ENCODE assay signal across 13 cellular contexts in the genomic region with DNA sequence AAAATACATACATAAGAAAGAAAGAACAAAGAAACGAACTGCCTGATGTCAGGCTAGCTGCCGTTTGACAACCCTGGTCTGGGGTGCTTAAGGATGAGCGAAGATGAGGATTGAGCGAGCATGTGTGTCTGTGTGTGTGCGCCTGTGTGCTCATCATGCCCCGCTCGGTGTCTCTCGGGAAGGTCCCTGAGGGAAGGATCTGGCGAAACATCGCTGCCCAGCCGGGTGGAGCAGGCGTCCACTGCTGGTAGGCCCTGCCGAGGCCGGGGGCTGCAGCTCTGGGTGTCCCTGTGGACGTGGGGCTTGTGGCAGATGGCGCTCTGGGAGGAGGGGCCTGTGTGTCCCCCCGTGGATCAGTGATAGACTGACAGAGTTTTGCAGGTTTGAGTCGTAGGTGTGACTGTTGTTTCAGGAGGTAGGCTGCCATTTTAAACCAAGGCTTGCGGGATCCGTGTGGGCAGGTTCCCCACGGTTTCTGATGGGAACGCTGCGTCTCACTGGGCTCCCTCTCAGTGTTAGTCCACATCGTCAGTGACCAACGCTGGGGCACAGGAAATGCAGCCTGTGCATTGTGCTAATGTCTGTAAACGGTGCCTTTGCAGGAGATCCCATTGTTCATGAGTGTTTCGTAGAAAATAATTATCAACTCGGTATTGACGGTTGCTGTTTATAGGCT. TPM values are rescaled to one million over a fixed set of nuclear protein-coding genes. Genes with fewer than 3 reads are reported as not detected.
DNase-seq lines count a peak whose midpoint lies in the region; ATAC-seq, FAIRE-seq and TF ChIP-seq lines count a peak whose summit lies in the region.
"Had no signal": no experiment of that assay in that cellular context is flagged by ENCODE, and none has a peak within 500 bp of the region (broad histone marks: within the 10 kb centered on the region; RNA-seq: fewer than 3 reads in every experiment).

No MANE protein-coding gene starts in this region.

- H3K79me2 ChIP-seq in K562 (ENCODE audit: control insufficient read depth, insufficient read depth, low read length) = peaks cover 94% of the 10 kb centered on the region

- DNase-seq in NCI-H2171 treated with DMSO at 0.1 percent for 48 hours (lab: John Stamatoyannopoulos, UW) (peak; percentile 41), NCI-H2171 (lab: John Stamatoyannopoulos, UW) (no peak), K562 (ENCODE audit: extremely low read depth in 1 of 4, low spot score in 3 of 4) (no peak), lower lobe of right lung (no peak), thoracic aorta (ENCODE audit: low spot score) (no peak), NCI-H345 (lab: John Stamatoyannopoulos, UW) (no peak), SIG-M5 treated with dmso at 0.1 percent for 504 hours (lab: John Stamatoyannopoulos, UW; ENCODE audit: unreplicated experiment) (no peak)
- no peak for DNase-seq in effector CD8-positive, alpha-beta T cell (lab: John Stamatoyannopoulos, UW)
- DNase-seq: amygdala, naive B cell, NCI-H146, T1000 had no signal

- H3K9ac ChIP-seq in K562 (ENCODE audit: insufficient read depth in 1 of 2, low read depth in 2 of 2, low read length in 2 of 2) = peak overlapping the region in 1 of 2 experiments; percentile 51; a peak in 1 of 4 replicates

- no peak for TF ChIP-seq POLR2A in K562 (conservative IDR thresholded peaks at IDR 0.05)

- TF ChIP-seq CTCF in K562 (IDR thresholded peaks at IDR 0.05 in 2 of 3, conservative IDR thresholded peaks at IDR 0.05 in 1 of 3; ENCODE audit: insufficient read depth in 2 of 3, low read depth in 1 of 3, low read length in 3 of 3) (no peak), lower lobe of right lung (IDR thresholded peaks at IDR 0.05) (no peak), thoracic aorta (IDR thresholded peaks at IDR 0.05) (no peak)

- no TSS peak for BruUV-seq in K562 (replicated peaks; lab: Mats Ljungman, UMichigan)

- ATAC-seq in K562 = no peak
- no peak for ATAC-seq in lower lobe of right lung
- ATAC-seq in thoracic aorta (ENCODE audit: insufficient number of reproducible peaks, low FRiP score, low read depth) = no peak

- H3K9me3 ChIP-seq in K562 (replicated peaks; ENCODE audit: control insufficient read depth, insufficient read depth, low read depth, low read length) (no peaks in the 10 kb centered on the region), lower lobe of right lung (no peaks in the 10 kb centered on the region), thoracic aorta (no peaks in the 10 kb centered on the region)

- H4K20me1 ChIP-seq in K562 (replicated peaks; ENCODE audit: control insufficient read depth, insufficient read depth, low read length) = peaks cover 31% of the 10 kb centered on the region; the same call in 1 of the 2 replicates

- TF ChIP-seq RAD21 in K562 (CRISPR knock-in tag; conservative IDR thresholded peaks at IDR 0.05 in 1 of 2, IDR thresholded peaks at IDR 0.05 in 1 of 2) = no peak

- H3K27me3 ChIP-seq in K562 (ENCODE audit: control insufficient read depth in 2 of 2, insufficient read depth in 2 of 2, low read length in 2 of 2) = no peaks in the 10 kb centered on the region
- no peaks in the 10 kb centered on the region for H3K27me3 ChIP-seq in lower lobe of right lung (ENCODE audit: low read depth)
- no peaks in the 10 kb centered on the region for H3K27me3 ChIP-seq in thoracic aorta (replicated peaks; ENCODE audit: insufficient read depth)

- H3K4me3 ChIP-seq in K562 (no peak overlapping the region), lower lobe of right lung (no peak overlapping the region), thoracic aorta (no peak overlapping the region)

- H3K9me1 ChIP-seq in K562 (ENCODE audit: control insufficient read depth, insufficient read depth, low read length) = no peaks in the 10 kb centered on the region

- POLR2A ChIA-PET in K562 (lab: Yijun Ruan, JAX) = interaction anchor here (1.2 to 1.8 kb wide), 2 partner anchors 9 kb away, joined by 5 to 7 read pairs; no protein-coding TSS in a partner anchor

- no peak overlapping the region for H2AFZ ChIP-seq in K562 (ENCODE audit: low read depth, low read length)

- H3K27ac ChIP-seq in K562 (ENCODE audit: extremely low read depth, low read depth, low read length) (no peak overlapping the region), lower lobe of right lung (peak overlapping the region; percentile 55), thoracic aorta (peak overlapping the region; percentile 14 to 73)

- H3K4me2 ChIP-seq in K562 (ENCODE audit: insufficient read depth, low read length) = no peak overlapping the region

- in situ Hi-C loops in K562 (cut with MboI) = no loop called here

- WGBS in K562 (ENCODE audit: insufficient coverage, low coverage, missing lambda C conversion rate) = 92% methylated on average over 25 of the region's 29 CpGs

- CTCF ChIA-PET in K562 (lab: Yijun Ruan, JAX; ENCODE audit: low intra/inter-chr PET ratio) = no interaction called here

- FAIRE-seq in K562 (lab: Jason Lieb, UNC) = no peak
- FAIRE-seq: A204.1 had no signal

- intact Hi-C loops in K562 (cut with micrococcal nuclease) (no loop called here), lower lobe of right lung (cut with DNase I) (no loop called here)

- no peak for TF ChIP-seq EP300 in K562 (IDR thresholded peaks at IDR 0.05; ENCODE audit: low read length)

- H3K4me1 ChIP-seq in K562 (replicated peaks in 1 of 2; ENCODE audit: control insufficient read depth in 2 of 2, insufficient read depth in 2 of 2, low read length in 2 of 2) (peaks cover 12 to 31% of the 10 kb centered on the region in 2 experiments; a peak in 4 of 5 replicates), lower lobe of right lung (peaks cover 75% of the 10 kb centered on the region), thoracic aorta (ENCODE audit: control insufficient read depth in 1 of 2, low read depth in 2 of 2) (peaks cover 62 to 86% of the 10 kb centered on the region in 2 donors)

- H3K36me3 ChIP-seq in K562 (ENCODE audit: control insufficient read depth, insufficient read depth, low read length) (peaks cover 31% of the 10 kb centered on the region; the same call in 2 of the 3 replicates), lower lobe of right lung (no peaks in the 10 kb centered on the region), thoracic aorta (no peaks in the 10 kb centered on the region)

TF ChIP-seq in K562, 482 proteins besides CTCF, POLR2A, EP300 and RAD21:
- no peak for TF ChIP-seq SP1 (CRISPR knock-in tag; IDR thresholded peaks at IDR 0.05)
- TF ChIP-seq ZNF57 (CRISPR knock-in tag; IDR thresholded peaks at IDR 0.05) = no peak
- 0 out of 2 replicates have a peak, but pooled peaks have one; percentile 27 for TF ChIP-seq POLR2G (IDR thresholded peaks at IDR 0.05; ENCODE audit: low read depth, low read length)
- 0 out of 2 replicates have a peak, but pooled peaks have one; percentile 24 for TF ChIP-seq RBFOX2 (IDR thresholded peaks at IDR 0.05; ENCODE audit: low read depth, low read length)

RNA-seq across cellular contexts. Expression of gene SUN1, which starts 5.9 kb away (rescaled TPM):
- total RNA-seq in K562 (2011; cell fraction: chromatin; rRNA removed; ENCODE audit: low replicate concordance) = 527 and 872 TPM in 2 replicates
- total RNA-seq in K562 (2011; cell fraction: nucleolus; rRNA removed) = 542 and 585 TPM in 2 replicates
- total RNA-seq in K562 (2011; cell fraction: nucleoplasm; rRNA removed) = 348 and 489 TPM in 2 replicates
- total RNA-seq in K562 (2014; rRNA removed) (80.5 and 86.7 TPM in 2 replicates), K562 (2014; rRNA removed; fragmentation: Illumina TruSeq; extraction: Trizol) (38.9 and 42.3 TPM in 2 replicates), K562 (2015; rRNA removed; fragmentation: Illumina TruSeq; extraction: Trizol) (49.2 and 53.5 TPM in 2 replicates), K562 (2021) (81.9 and 101 TPM in 2 replicates), lower lobe of right lung (111 TPM), thoracic aorta (100 to 1,000 TPM; 205 to 319 TPM)
- polyA plus RNA-seq in K562 (2011; rRNA removed) (132 and 143 TPM in 2 replicates), K562 (2014; fragmentation: Illumina TruSeq; extraction: Trizol) (62.3 and 88.2 TPM in 2 replicates), K562 (2014; fragmentation: Nextera tagmentation; extraction: Ambion mirVana) (10 to 100 TPM; 36.8 TPM), K562 (2014; rRNA removed) (105 and 119 TPM in 2 replicates)
- 249 and 254 TPM in 2 replicates for polyA plus RNA-seq in K562 (2011; cell fraction: cytosol; rRNA removed)
- 889 and 1,080 TPM in 2 replicates for polyA plus RNA-seq in K562 (2011; cell fraction: nucleus; rRNA removed)
- 107 and 112 TPM in 2 replicates for polyA plus RNA-seq in K562 (2012)
- polyA minus RNA-seq in K562 (2011; rRNA and poly(A)+ RNA removed) = 72.4 and 98.1 TPM in 2 replicates
- polyA minus RNA-seq in K562 (2011; cell fraction: cytosol; rRNA and poly(A)+ RNA removed) = 47.4 and 59.7 TPM in 2 replicates
- 245 and 267 TPM in 2 replicates for polyA minus RNA-seq in K562 (2011; cell fraction: nucleus; rRNA and poly(A)+ RNA removed)

RNA-seq across cellular contexts. Expression of gene GET4, which starts 50.0 kb away (rescaled TPM):
- total RNA-seq in K562 (2011; cell fraction: chromatin; rRNA removed; ENCODE audit: low replicate concordance) = 48.4 and 118 TPM in 2 replicates
- 96.6 and 125 TPM in 2 replicates for total RNA-seq in K562 (2011; cell fraction: nucleolus; rRNA removed)
- 56.0 and 71.4 TPM in 2 replicates for total RNA-seq in K562 (2011; cell fraction: nucleoplasm; rRNA removed)
- total RNA-seq in K562 (2014; rRNA removed) = 111 and 135 TPM in 2 replicates
- 13.0 and 15.7 TPM in 2 replicates for total RNA-seq in K562 (2014; rRNA removed; fragmentation: Illumina TruSeq; extraction: Trizol)
- 37.9 and 40.4 TPM in 2 replicates for total RNA-seq in K562 (2015; rRNA removed; fragmentation: Illumina TruSeq; extraction: Trizol)
- 83.3 and 89.9 TPM in 2 replicates for total RNA-seq in K562 (2021)
- polyA plus RNA-seq in K562 (2011; rRNA removed) = 45.0 and 45.4 TPM in 2 replicates
- polyA plus RNA-seq in K562 (2011; cell fraction: cytosol; rRNA removed) = 69.2 and 135 TPM in 2 replicates
- polyA plus RNA-seq in K562 (2011; cell fraction: nucleus; rRNA removed) = 114 and 189 TPM in 2 replicates
- 53.9 and 82.1 TPM in 2 replicates for polyA plus RNA-seq in K562 (2012)
- polyA plus RNA-seq in K562 (2014; fragmentation: Illumina TruSeq; extraction: Trizol) = 33.2 and 48.4 TPM in 2 replicates
- polyA plus RNA-seq in K562 (2014; fragmentation: Nextera tagmentation; extraction: Ambion mirVana) = 1 to 10 TPM in 1 of 2 experiments, under 1 TPM in 1; 0.99 to 2.0 TPM
- polyA plus RNA-seq in K562 (2014; rRNA removed) = 122 and 151 TPM in 2 replicates
- polyA minus RNA-seq in K562 (2011; rRNA and poly(A)+ RNA removed) = 8.6 and 13.3 TPM in 2 replicates
- polyA minus RNA-seq in K562 (2011; cell fraction: cytosol; rRNA and poly(A)+ RNA removed) = 24.0 and 28.9 TPM in 2 replicates
- 24.9 and 29.6 TPM in 2 replicates for polyA minus RNA-seq in K562 (2011; cell fraction: nucleus; rRNA and poly(A)+ RNA removed)
- total RNA-seq in lower lobe of right lung = 31.7 TPM
- 10 to 100 TPM; 26.9 to 28.4 TPM for total RNA-seq in thoracic aorta
